In the genomic region with DNA sequence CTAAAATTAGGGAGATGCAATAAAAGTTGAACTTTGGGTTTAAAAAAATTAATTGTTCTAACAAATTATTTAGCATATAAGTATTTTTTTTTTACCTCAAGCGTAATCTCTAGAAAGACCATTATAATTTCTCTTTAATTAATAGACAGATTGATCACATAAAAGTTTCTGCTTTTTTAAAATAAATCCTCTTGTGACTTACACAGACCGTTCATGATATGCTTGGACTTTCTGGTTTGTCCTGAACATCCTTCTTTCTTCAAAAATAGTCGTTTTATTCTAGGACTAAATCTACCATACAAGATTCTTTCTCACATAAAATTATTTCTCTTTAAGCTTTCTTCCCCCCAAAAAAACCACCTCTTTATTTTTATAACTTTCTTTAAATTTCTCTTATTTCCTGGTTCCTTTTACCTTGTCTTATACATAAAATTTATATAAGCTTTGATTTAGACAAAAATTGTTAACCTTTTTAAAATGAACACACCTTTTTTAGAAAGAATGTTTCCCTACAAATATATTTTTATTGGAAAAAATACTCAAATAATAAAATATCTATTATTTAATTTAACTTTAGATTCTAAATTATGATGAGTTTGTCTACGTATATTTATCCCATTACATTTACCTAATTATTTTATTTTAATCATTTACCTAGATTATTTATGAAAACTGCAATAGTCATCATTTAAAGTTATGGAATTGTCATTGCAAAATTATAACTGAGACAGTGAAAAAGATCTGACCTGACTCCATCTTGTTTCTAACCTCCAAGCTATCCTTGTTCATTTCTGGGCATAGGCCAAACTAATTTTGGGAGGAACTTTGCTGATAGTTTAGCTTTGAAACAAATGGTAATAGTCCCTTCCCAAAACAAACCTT, we compare ENCODE assay signal across 1 cellular context.
TF ChIP-seq lines count a peak whose summit lies in the region.

No MANE protein-coding gene starts in this region.

TF ChIP-seq in SK-N-SH treated with all-trans-retinoic acid at 6 μM for 48 hours, 23 proteins besides CTCF, POLR2A, EP300 and RAD21 (continued from another document):
- no peak for TF ChIP-seq CSRNP3 (CRISPR knock-in tag; IDR thresholded peaks at IDR 0.05)
- no peak for TF ChIP-seq ZFP30 (CRISPR knock-in tag; IDR thresholded peaks at IDR 0.05)
- no peak for TF ChIP-seq BACH2 (CRISPR knock-in tag; IDR thresholded peaks at IDR 0.05; ENCODE audit: borderline replicate concordance)
- TF ChIP-seq PPARA (CRISPR knock-in tag; IDR thresholded peaks at IDR 0.05; ENCODE audit: borderline replicate concordance): no peak
- TF ChIP-seq ZNF565 (CRISPR knock-in tag; conservative IDR thresholded peaks at IDR 0.05; ENCODE audit: low read depth): no peak
